Comparison of ENCODE assay signal across 1 cellular context in the genomic region with DNA sequence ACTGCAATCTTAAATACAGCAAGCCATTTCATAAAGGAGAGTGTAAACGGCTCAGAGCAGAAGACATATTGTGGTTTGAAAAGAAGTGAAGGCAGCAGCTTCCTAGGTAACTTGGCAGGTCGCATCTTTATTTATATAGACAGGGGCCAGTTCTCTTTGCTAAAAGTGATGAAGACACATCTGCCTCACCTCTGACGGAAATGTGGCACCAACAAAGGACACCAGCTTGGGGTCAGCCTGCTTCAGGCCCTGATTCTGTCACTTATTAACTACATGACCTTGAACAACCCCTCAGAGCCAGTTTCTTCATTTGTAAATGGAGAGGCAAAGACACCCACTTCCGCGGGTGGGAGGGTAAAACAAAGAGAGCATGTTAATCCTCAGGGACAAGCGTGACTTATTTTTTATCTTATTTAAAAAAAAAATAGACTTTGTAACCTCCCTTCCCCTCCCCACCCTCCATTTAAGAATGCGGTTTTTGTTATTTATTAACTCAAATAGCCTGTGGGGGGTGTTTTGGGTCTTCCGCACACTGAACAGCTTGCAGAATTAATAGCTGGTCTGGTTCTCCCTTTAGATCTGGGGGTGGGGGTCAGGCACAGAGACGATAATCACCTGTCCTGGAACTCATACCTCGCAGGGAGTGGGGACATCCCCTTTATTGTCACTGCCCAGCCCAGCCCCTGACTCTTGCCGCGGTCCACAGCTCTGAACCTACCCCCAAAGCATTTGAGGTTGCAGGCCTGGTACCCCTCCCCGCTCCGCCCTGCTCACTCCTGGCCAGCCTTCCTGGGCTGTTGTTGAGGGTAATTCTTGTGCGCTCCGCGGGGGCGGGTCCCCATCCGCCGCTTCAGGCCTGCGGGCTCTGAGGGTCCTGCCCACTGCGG.
A peak's percentile ranks its signal among the peaks of the same experiment; 100 is the strongest.
TF ChIP-seq lines count a peak whose summit lies in the region.

No MANE protein-coding gene starts in this region.

TF ChIP-seq in HepG2, 621 proteins besides CTCF, POLR2A, EP300 and RAD21 (continued from another document and continues in another):
- TF ChIP-seq BCL6 (CRISPR knock-in tag; IDR thresholded peaks at IDR 0.05) (peak; percentile 86), ZNF883 (CRISPR knock-in tag; IDR thresholded peaks at IDR 0.05; ENCODE audit: not compliant biosample characterization) (peak; percentile 42), ZNF543 (CRISPR knock-in tag; IDR thresholded peaks at IDR 0.05) (peak; percentile 77; the same call in 1 of the 2 replicates), POGZ (CRISPR knock-in tag; IDR thresholded peaks at IDR 0.05) (peak; percentile 80), ZMAT3 (CRISPR knock-in tag; conservative IDR thresholded peaks at IDR 0.05) (peak; percentile 33; the same call in 1 of the 2 replicates), GABPB1 (CRISPR knock-in tag; IDR thresholded peaks at IDR 0.05) (peak; percentile 34), ZNF713 (CRISPR knock-in tag; IDR thresholded peaks at IDR 0.05) (no peak), KDM5B (CRISPR knock-in tag; IDR thresholded peaks at IDR 0.05; ENCODE audit: borderline replicate concordance) (peak; percentile 70; the same call in 1 of the 2 replicates), AKAP8 (CRISPR knock-in tag; IDR thresholded peaks at IDR 0.05) (peak; percentile 73; the same call in 1 of the 2 replicates), ZNF510 (CRISPR knock-in tag; IDR thresholded peaks at IDR 0.05; ENCODE audit: low read depth) (peak; percentile 95), BRD4 (CRISPR knock-in tag; IDR thresholded peaks at IDR 0.05) (peak; percentile 91), JDP2 (CRISPR knock-in tag; IDR thresholded peaks at IDR 0.05; ENCODE audit: borderline replicate concordance) (peak; percentile 66; the same call in 1 of the 2 replicates), ZSCAN21 (CRISPR knock-in tag; IDR thresholded peaks at IDR 0.05; ENCODE audit: borderline replicate concordance) (peak; percentile 89), MED13 (CRISPR knock-in tag; IDR thresholded peaks at IDR 0.05) (peak; percentile 100), YEATS4 (CRISPR knock-in tag; IDR thresholded peaks at IDR 0.05; ENCODE audit: borderline replicate concordance) (peak; percentile 43; the same call in 1 of the 2 replicates), RFX1 (IDR thresholded peaks at IDR 0.05) (no peak), SIX1 (CRISPR knock-in tag; IDR thresholded peaks at IDR 0.05; ENCODE audit: borderline replicate concordance) (peak; percentile 96), ZFP1 (CRISPR knock-in tag; IDR thresholded peaks at IDR 0.05) (peak; percentile 31; the same call in 1 of the 2 replicates), TCF7L2 (IDR thresholded peaks at IDR 0.05; ENCODE audit: low read depth, low read length) (peak; percentile 63; the same call in 1 of the 2 replicates), ARNT2 (CRISPR knock-in tag; IDR thresholded peaks at IDR 0.05; ENCODE audit: low read depth) (peak; percentile 68; the same call in 1 of the 2 replicates), KMT2B (CRISPR knock-in tag; IDR thresholded peaks at IDR 0.05) (peak; percentile 15; the same call in 1 of the 2 replicates), RFX5 (IDR thresholded peaks at IDR 0.05; ENCODE audit: low read depth, low read length) (no peak), TBP (CRISPR knock-in tag; IDR thresholded peaks at IDR 0.05) (0 out of 2 replicates have a peak, but pooled peaks have one; percentile 47), ZFP37 (CRISPR knock-in tag; IDR thresholded peaks at IDR 0.05; ENCODE audit: borderline replicate concordance) (no peak), ZNF709 (CRISPR knock-in tag; IDR thresholded peaks at IDR 0.05) (peak; percentile 73; the same call in 1 of the 2 replicates), MIXL1 (CRISPR knock-in tag; IDR thresholded peaks at IDR 0.05) (peak; percentile 91), ZKSCAN8 (CRISPR knock-in tag; IDR thresholded peaks at IDR 0.05; ENCODE audit: borderline replicate concordance) (peak; percentile 93; the same call in 1 of the 2 replicates), ONECUT2 (CRISPR knock-in tag; IDR thresholded peaks at IDR 0.05) (peak; percentile 54), ZNF614 (CRISPR knock-in tag; IDR thresholded peaks at IDR 0.05; ENCODE audit: borderline replicate concordance) (peak; percentile 62; the same call in 1 of the 2 replicates), GATAD2A (CRISPR knock-in tag; IDR thresholded peaks at IDR 0.05) (peak; percentile 93), ZNF230 (CRISPR knock-in tag; IDR thresholded peaks at IDR 0.05) (peak; percentile 66), ZNF317 (CRISPR knock-in tag; IDR thresholded peaks at IDR 0.05) (peak; percentile 42; the same call in 1 of the 2 replicates), ZBTB20 (CRISPR knock-in tag; IDR thresholded peaks at IDR 0.05; ENCODE audit: borderline replicate concordance, low read depth) (peak; percentile 40; the same call in 1 of the 2 replicates), TP53 (CRISPR knock-in tag; conservative IDR thresholded peaks at IDR 0.05) (peak; percentile 91; the same call in 1 of the 2 replicates), CBX2 (IDR thresholded peaks at IDR 0.05; ENCODE audit: low read depth, low read length) (no peak), CBX2 (CRISPR knock-in tag; IDR thresholded peaks at IDR 0.05; ENCODE audit: low read depth) (no peak), ZSCAN31 (CRISPR knock-in tag; IDR thresholded peaks at IDR 0.05; ENCODE audit: low read depth) (peak; percentile 77; the same call in 1 of the 2 replicates), SOX13 (IDR thresholded peaks at IDR 0.05) (peak; percentile 95; the same call in 1 of the 2 replicates), SOX13 (CRISPR knock-in tag; conservative IDR thresholded peaks at IDR 0.05 in 1 of 2, IDR thresholded peaks at IDR 0.05 in 1 of 2) (peak in 1 of 2 experiments; percentile 97; a peak in 3 of 4 replicates)
- TF ChIP-seq, protein P1, sequence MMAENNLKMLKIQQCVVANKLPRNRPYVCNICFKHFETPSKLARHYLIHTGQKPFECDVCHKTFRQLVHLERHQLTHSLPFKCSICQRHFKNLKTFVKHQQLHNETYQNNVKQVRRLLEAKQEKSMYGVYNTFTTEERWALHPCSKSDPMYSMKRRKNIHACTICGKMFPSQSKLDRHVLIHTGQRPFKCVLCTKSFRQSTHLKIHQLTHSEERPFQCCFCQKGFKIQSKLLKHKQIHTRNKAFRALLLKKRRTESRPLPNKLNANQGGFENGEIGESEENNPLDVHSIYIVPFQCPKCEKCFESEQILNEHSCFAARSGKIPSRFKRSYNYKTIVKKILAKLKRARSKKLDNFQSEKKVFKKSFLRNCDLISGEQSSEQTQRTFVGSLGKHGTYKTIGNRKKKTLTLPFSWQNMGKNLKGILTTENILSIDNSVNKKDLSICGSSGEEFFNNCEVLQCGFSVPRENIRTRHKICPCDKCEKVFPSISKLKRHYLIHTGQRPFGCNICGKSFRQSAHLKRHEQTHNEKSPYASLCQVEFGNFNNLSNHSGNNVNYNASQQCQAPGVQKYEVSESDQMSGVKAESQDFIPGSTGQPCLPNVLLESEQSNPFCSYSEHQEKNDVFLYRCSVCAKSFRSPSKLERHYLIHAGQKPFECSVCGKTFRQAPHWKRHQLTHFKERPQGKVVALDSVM (CRISPR knock-in tag; IDR thresholded peaks at IDR 0.05), result no peak; the same call in 1 of the 2 replicates
- TF ChIP-seq, protein P2, sequence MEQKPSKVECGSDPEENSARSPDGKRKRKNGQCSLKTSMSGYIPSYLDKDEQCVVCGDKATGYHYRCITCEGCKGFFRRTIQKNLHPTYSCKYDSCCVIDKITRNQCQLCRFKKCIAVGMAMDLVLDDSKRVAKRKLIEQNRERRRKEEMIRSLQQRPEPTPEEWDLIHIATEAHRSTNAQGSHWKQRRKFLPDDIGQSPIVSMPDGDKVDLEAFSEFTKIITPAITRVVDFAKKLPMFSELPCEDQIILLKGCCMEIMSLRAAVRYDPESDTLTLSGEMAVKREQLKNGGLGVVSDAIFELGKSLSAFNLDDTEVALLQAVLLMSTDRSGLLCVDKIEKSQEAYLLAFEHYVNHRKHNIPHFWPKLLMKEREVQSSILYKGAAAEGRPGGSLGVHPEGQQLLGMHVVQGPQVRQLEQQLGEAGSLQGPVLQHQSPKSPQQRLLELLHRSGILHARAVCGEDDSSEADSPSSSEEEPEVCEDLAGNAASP (CRISPR knock-in tag; IDR thresholded peaks at IDR 0.05; ENCODE audit: borderline replicate concordance), result peak; percentile 99
- TF ChIP-seq, protein P3, sequence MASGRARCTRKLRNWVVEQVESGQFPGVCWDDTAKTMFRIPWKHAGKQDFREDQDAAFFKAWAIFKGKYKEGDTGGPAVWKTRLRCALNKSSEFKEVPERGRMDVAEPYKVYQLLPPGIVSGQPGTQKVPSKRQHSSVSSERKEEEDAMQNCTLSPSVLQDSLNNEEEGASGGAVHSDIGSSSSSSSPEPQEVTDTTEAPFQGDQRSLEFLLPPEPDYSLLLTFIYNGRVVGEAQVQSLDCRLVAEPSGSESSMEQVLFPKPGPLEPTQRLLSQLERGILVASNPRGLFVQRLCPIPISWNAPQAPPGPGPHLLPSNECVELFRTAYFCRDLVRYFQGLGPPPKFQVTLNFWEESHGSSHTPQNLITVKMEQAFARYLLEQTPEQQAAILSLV (CRISPR knock-in tag; IDR thresholded peaks at IDR 0.05; ENCODE audit: borderline replicate concordance), result 0 out of 2 replicates have a peak, but pooled peaks have one; percentile 18
- TF ChIP-seq, protein P4, sequence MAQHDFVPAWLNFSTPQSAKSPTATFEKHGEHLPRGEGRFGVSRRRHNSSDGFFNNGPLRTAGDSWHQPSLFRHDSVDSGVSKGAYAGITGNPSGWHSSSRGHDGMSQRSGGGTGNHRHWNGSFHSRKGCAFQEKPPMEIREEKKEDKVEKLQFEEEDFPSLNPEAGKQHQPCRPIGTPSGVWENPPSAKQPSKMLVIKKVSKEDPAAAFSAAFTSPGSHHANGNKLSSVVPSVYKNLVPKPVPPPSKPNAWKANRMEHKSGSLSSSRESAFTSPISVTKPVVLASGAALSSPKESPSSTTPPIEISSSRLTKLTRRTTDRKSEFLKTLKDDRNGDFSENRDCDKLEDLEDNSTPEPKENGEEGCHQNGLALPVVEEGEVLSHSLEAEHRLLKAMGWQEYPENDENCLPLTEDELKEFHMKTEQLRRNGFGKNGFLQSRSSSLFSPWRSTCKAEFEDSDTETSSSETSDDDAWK (CRISPR knock-in tag; IDR thresholded peaks at IDR 0.05), result no peak
- TF ChIP-seq, protein P5, sequence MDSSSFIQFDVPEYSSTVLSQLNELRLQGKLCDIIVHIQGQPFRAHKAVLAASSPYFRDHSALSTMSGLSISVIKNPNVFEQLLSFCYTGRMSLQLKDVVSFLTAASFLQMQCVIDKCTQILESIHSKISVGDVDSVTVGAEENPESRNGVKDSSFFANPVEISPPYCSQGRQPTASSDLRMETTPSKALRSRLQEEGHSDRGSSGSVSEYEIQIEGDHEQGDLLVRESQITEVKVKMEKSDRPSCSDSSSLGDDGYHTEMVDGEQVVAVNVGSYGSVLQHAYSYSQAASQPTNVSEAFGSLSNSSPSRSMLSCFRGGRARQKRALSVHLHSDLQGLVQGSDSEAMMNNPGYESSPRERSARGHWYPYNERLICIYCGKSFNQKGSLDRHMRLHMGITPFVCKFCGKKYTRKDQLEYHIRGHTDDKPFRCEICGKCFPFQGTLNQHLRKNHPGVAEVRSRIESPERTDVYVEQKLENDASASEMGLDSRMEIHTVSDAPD (CRISPR knock-in tag; IDR thresholded peaks at IDR 0.05), result 0 out of 2 replicates have a peak, but pooled peaks have one; percentile 29
- TF ChIP-seq, protein P6, sequence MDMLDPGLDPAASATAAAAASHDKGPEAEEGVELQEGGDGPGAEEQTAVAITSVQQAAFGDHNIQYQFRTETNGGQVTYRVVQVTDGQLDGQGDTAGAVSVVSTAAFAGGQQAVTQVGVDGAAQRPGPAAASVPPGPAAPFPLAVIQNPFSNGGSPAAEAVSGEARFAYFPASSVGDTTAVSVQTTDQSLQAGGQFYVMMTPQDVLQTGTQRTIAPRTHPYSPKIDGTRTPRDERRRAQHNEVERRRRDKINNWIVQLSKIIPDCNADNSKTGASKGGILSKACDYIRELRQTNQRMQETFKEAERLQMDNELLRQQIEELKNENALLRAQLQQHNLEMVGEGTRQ (IDR thresholded peaks at IDR 0.05; ENCODE audit: low read depth, low read length), result no peak
- TF ChIP-seq, protein P6 (CRISPR knock-in tag; IDR thresholded peaks at IDR 0.05; ENCODE audit: borderline replicate concordance), result no peak
- TF ChIP-seq, protein P7, sequence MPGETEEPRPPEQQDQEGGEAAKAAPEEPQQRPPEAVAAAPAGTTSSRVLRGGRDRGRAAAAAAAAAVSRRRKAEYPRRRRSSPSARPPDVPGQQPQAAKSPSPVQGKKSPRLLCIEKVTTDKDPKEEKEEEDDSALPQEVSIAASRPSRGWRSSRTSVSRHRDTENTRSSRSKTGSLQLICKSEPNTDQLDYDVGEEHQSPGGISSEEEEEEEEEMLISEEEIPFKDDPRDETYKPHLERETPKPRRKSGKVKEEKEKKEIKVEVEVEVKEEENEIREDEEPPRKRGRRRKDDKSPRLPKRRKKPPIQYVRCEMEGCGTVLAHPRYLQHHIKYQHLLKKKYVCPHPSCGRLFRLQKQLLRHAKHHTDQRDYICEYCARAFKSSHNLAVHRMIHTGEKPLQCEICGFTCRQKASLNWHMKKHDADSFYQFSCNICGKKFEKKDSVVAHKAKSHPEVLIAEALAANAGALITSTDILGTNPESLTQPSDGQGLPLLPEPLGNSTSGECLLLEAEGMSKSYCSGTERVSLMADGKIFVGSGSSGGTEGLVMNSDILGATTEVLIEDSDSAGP (CRISPR knock-in tag; IDR thresholded peaks at IDR 0.05; ENCODE audit: borderline replicate concordance), result peak; percentile 88; the same call in 1 of the 2 replicates
- TF ChIP-seq, protein P8, sequence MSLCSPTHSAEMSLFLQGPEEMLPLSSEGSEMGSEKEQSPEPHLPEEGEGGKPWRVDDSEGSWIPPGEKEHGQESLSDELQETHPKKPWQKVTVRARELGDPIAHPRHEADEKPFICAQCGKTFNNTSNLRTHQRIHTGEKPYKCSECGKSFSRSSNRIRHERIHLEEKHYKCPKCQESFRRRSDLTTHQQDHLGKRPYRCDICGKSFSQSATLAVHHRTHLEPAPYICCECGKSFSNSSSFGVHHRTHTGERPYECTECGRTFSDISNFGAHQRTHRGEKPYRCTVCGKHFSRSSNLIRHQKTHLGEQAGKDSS (CRISPR knock-in tag; IDR thresholded peaks at IDR 0.05; ENCODE audit: borderline replicate concordance, low read depth), result peak; percentile 16; the same call in 1 of the 2 replicates
